8 cellular contexts compared by ENCODE assay signal in genomic region chr5:77180167-77181081, GRCh38. TPM values are rescaled to one million over a fixed set of nuclear protein-coding genes. Genes with fewer than 3 reads are reported as not detected.
DNase-seq lines count a peak whose midpoint lies in the region; ATAC-seq and TF ChIP-seq lines count a peak whose summit lies in the region.

No MANE protein-coding gene starts in this region.

- ATAC-seq in GM21576 (IDR thresholded peaks at IDR 0.05; ENCODE audit: unreplicated experiment) (no peak), GM18505 (IDR thresholded peaks at IDR 0.05; ENCODE audit: unreplicated experiment) (no peak), HG03469 (IDR thresholded peaks at IDR 0.05; ENCODE audit: unreplicated experiment) (no peak)

- TF ChIP-seq CTCF in esophagus squamous epithelium (IDR thresholded peaks at IDR 0.05) = no peak

- H3K9me3 ChIP-seq in esophagus squamous epithelium = no peaks in the 10 kb centered on the region
- no peaks in the 10 kb centered on the region for H3K9me3 ChIP-seq in neuron (ENCODE audit: low read length)

- no peak overlapping the region for H3K27ac ChIP-seq in esophagus squamous epithelium

- DNase-seq in AG20443 (ENCODE audit: low spot score) = peak; percentile 49
- DNase-seq in NCI-H146 (lab: John Stamatoyannopoulos, UW) = peak; percentile 63
- no peak for DNase-seq in esophagus squamous epithelium (lab: John Stamatoyannopoulos, UW)
- DNase-seq in H4 (ENCODE audit: low spot score) = no peak

- peak overlapping the region; percentile 14 to 70 (median 38) for H3K4me3 ChIP-seq in esophagus squamous epithelium
- peak overlapping the region; percentile 31 for H3K4me3 ChIP-seq in neuron (ENCODE audit: low read length)

- intact Hi-C loops in esophagus squamous epithelium (cut with DNase I) = no loop called here

- WGBS in esophagus squamous epithelium, 2 donors = 18% methylated on average over 32 of the region's 69 CpGs; no CpG with 5 or more reads in 1 of the 2 donors

- TF ChIP-seq POLR2A in esophagus squamous epithelium (IDR thresholded peaks at IDR 0.05) = no peak
- no peak for TF ChIP-seq POLR2A in GM18505 (IDR thresholded peaks at IDR 0.05; ENCODE audit: borderline replicate concordance, extremely low read depth, insufficient read depth, insufficient read length)

- H3K36me3 ChIP-seq in esophagus squamous epithelium = no peaks in the 10 kb centered on the region
- H3K36me3 ChIP-seq in neuron (ENCODE audit: insufficient read depth, low read length) = no peaks in the 10 kb centered on the region

- H3K4me1 ChIP-seq in esophagus squamous epithelium (peaks cover 0 to 17% (median 6%) of the 10 kb centered on the region in 3 donors), neuron (ENCODE audit: insufficient read depth, low read length) (peaks cover 7% of the 10 kb centered on the region)

- peak overlapping the region; percentile 37 for H2AFZ ChIP-seq in neuron (ENCODE audit: low read depth, low read length)

- H3K27me3 ChIP-seq in esophagus squamous epithelium (peaks cover 0 to 88% (median 0%) of the 10 kb centered on the region in 4 donors), neuron (ENCODE audit: insufficient read depth, low read length) (peaks cover 51% of the 10 kb centered on the region)

RNA-seq across cellular contexts. Expression of gene PDE8B, which starts 30.1 kb away (rescaled TPM):
- total RNA-seq in esophagus squamous epithelium = 1 to 10 TPM in 2 of 4 donors, under 1 TPM in 1, not detected in 1; 0.79 to 2.7 (median 1.4) TPM
- total RNA-seq in H4 (2014; rRNA removed; shearing (Covaris generic)) = 0.19 TPM in 1 of 2 replicates, not detected in the other

Comparison
In these comparisons a context has a peak if more than half of its experiments do, and no peak if none do; other contexts are left out.
1. DNase-seq: peak in AG20443 (single experiment) and NCI-H146 (single experiment); none in esophagus squamous epithelium (single experiment) and H4 (single experiment).